ENCODE assay signal across 18 cellular contexts in the genomic region with DNA sequence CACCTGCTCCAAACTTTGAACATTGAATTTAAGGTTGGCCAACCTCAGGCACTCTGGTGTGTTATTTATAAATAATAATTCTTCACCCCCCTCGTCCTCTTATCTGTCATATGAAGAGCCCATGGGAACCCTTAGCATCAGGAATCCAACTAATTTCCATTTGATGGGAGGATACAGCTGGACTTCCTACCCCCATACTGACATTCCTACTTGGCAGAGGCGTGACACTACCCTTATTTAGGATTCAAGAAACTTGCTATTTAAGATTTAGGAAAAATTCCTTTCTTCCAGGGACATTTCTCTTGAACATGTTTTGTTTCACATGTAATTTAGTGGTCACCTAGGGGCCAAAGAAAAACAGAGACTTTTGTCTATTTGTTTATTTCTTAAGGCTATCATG.
"Had no signal": no experiment of that assay in that cellular context is flagged by ENCODE, and none has a peak within 500 bp of the region (broad histone marks: within the 10 kb centered on the region; RNA-seq: fewer than 3 reads in every experiment).

No MANE protein-coding gene starts in this region.

- H3K4me3 ChIP-seq: adrenal gland, gastrocnemius medialis, left lung, ovary, psoas muscle, skin epidermis, upper lobe of left lung had no signal

- H3K27ac ChIP-seq: adrenal gland, gastrocnemius medialis, left lung, ovary, psoas muscle, skin epidermis, WERI-Rb-1 had no signal

- H3K4me1 Mint-ChIP-seq: memory B cell had no signal

- H3K4me3 Mint-ChIP-seq: memory B cell; natural killer cell; stimulated activated naive CD8-positive, alpha-beta T cell treated with anti-CD3 and anti-CD28 coated beads, Interleukin-15, Interleukin-2, amounts not matched to agents 100 ng/mL and 50 ng/mL, for 24 hours had no signal

- H3K9me3 Mint-ChIP-seq: activated naive CD4-positive, alpha-beta T cell treated with anti-CD3 and anti-CD28 coated beads, Interleukin-2, amount 50 U/mL, for 72 hours; natural killer cell; stimulated activated naive CD8-positive, alpha-beta T cell treated with anti-CD3 and anti-CD28 coated beads, Interleukin-15, Interleukin-2, amounts not matched to agents 100 ng/mL and 50 ng/mL, for 24 hours had no signal

- H3K9me3 ChIP-seq: adrenal gland, gastrocnemius medialis, left lung, ovary, psoas muscle, upper lobe of left lung had no signal

- H3K27ac Mint-ChIP-seq: activated naive CD4-positive, alpha-beta T cell treated with anti-CD3 and anti-CD28 coated beads, Interleukin-2, amount 50 U/mL, for 72 hours; memory B cell; natural killer cell; stimulated activated naive CD8-positive, alpha-beta T cell treated with anti-CD3 and anti-CD28 coated beads, Interleukin-15, Interleukin-2, amounts not matched to agents 100 ng/mL and 50 ng/mL, for 24 hours had no signal

- H3K36me3 Mint-ChIP-seq: activated naive CD4-positive, alpha-beta T cell treated with anti-CD3 and anti-CD28 coated beads, Interleukin-2, amount 50 U/mL, for 72 hours; memory B cell; natural killer cell had no signal

- ATAC-seq: gastrocnemius medialis, natural killer cell, psoas muscle had no signal

- DNase-seq: activated CD4-positive, alpha-beta T cell treated with anti-CD3 and anti-CD28 coated beads, Interleukin-2, amount 50 U/mL, for 4 hours; activated gamma-delta T cell; adrenal gland; gastrocnemius medialis; head of caudate nucleus; kidney; left lung; natural killer cell; ovary; psoas muscle; right cardiac atrium; T-helper 2 cell; upper lobe of left lung; WERI-Rb-1 had no signal

- H3K36me3 ChIP-seq: adrenal gland, gastrocnemius medialis, left lung, ovary, upper lobe of left lung, WERI-Rb-1 had no signal

- H3K27me3 Mint-ChIP-seq: memory B cell had no signal

- H3K27me3 ChIP-seq: adrenal gland, gastrocnemius medialis, left lung, ovary, upper lobe of left lung had no signal
